8 cellular contexts compared by ENCODE assay signal in genomic region chr1:226739696-226740065, GRCh38. TPM values are rescaled to one million over a fixed set of nuclear protein-coding genes. Genes with fewer than 3 reads are reported as not detected.
DNase-seq lines count a peak whose midpoint lies in the region; ATAC-seq and TF ChIP-seq lines count a peak whose summit lies in the region.

No MANE protein-coding gene starts in this region.

- TF ChIP-seq CTCF in Caco-2 (IDR thresholded peaks at IDR 0.05; ENCODE audit: insufficient read depth in 1 of 2, low read depth in 1 of 2, low read length in 1 of 2, severe bottlenecking in 1 of 2, unreplicated experiment in 1 of 2) (no peak), LNCaP clone FGC (IDR thresholded peaks at IDR 0.05; ENCODE audit: control insufficient read depth, extremely low read depth, insufficient read depth) (no peak), dorsolateral prefrontal cortex (IDR thresholded peaks at IDR 0.05 in 54 of 56, conservative IDR thresholded peaks at IDR 0.05 in 2 of 56; ENCODE audit: low read depth in 1 of 56, partially characterized antibody in 56 of 56) (no peak), osteoblast (IDR thresholded peaks at IDR 0.05; ENCODE audit: extremely low read depth, low read depth, low read length) (no peak)

- H3K36me3 Mint-ChIP-seq in Caco-2 (ENCODE audit: insufficient read depth, unreplicated experiment): no peaks in the 10 kb centered on the region

- H3K36me3 ChIP-seq in Caco-2 (ENCODE audit: control insufficient read depth, insufficient read depth, low read length) (no peaks in the 10 kb centered on the region), osteoblast (ENCODE audit: insufficient read depth, low read length) (no peaks in the 10 kb centered on the region)

- no peaks in the 10 kb centered on the region for H3K4me1 Mint-ChIP-seq in Caco-2 (ENCODE audit: low read depth, unreplicated experiment)

- peak overlapping the region; percentile 84 for H3K4me3 Mint-ChIP-seq in Caco-2 (ENCODE audit: unreplicated experiment)

- no peaks in the 10 kb centered on the region for H3K27me3 Mint-ChIP-seq in Caco-2 (ENCODE audit: insufficient read depth, unreplicated experiment)

- H3K4me3 ChIP-seq in Caco-2 (ENCODE audit: low read depth, low read length) (peak overlapping the region; percentile 61), LNCaP clone FGC (ENCODE audit: low read depth, low read length) (peak overlapping the region; percentile 67), dorsolateral prefrontal cortex (peak overlapping the region in 55 of 59 donors; percentile 62 to 97 (median 89)), osteoblast (ENCODE audit: insufficient read depth, low read length) (peak overlapping the region; percentile 80)

- H2AFZ ChIP-seq in osteoblast (ENCODE audit: low read length): peak overlapping the region; percentile 69

- no peak for DNase-seq in Caco-2
- DNase-seq in LNCaP clone FGC (ENCODE audit: low read depth): no peak
- no peak for DNase-seq in dorsolateral prefrontal cortex
- DNase-seq in osteoblast (ENCODE audit: insufficient read length, low spot score, missing footprints): no peak
- DNase-seq in NCI-H2107 treated with DMSO at 0.1 percent for 48 hours (lab: John Stamatoyannopoulos, UW; ENCODE audit: unreplicated experiment): no peak
- DNase-seq in activated gamma-delta T cell (lab: John Stamatoyannopoulos, UW): no peak

- H3K27me3 ChIP-seq in Caco-2 (replicated peaks; ENCODE audit: control insufficient read depth, insufficient read depth, low read length) (no peaks in the 10 kb centered on the region), dorsolateral prefrontal cortex (no peaks in the 10 kb centered on the region), osteoblast (ENCODE audit: insufficient read depth, low read length) (peaks cover 4% of the 10 kb centered on the region)

- H3K27ac ChIP-seq in dorsolateral prefrontal cortex (peak overlapping the region in 55 of 59 donors; percentile 33 to 100 (median 98)), osteoblast (ENCODE audit: low read depth, low read length) (no peak overlapping the region)

- BruUV-seq in Caco-2 (replicated peaks; lab: Mats Ljungman, UMichigan): no TSS peak

- no peak overlapping the region for H3K27ac Mint-ChIP-seq in Caco-2 (ENCODE audit: unreplicated experiment)

- ATAC-seq in GM21526 (IDR thresholded peaks at IDR 0.05; ENCODE audit: low FRiP score, unreplicated experiment): no peak
- no peak for ATAC-seq in GM19023 (IDR thresholded peaks at IDR 0.05; ENCODE audit: unreplicated experiment)

- peaks cover 7% of the 10 kb centered on the region; the same call in 1 of the 2 replicates for H3K9me3 ChIP-seq in Caco-2
- no peaks in the 10 kb centered on the region for H3K9me3 ChIP-seq in osteoblast (ENCODE audit: low read depth, low read length)

- H3K9me3 Mint-ChIP-seq in Caco-2 (ENCODE audit: unreplicated experiment): no peaks in the 10 kb centered on the region

- peaks cover 3% of the 10 kb centered on the region; the same call in 1 of the 2 replicates for H3K4me1 ChIP-seq in Caco-2
- H3K4me1 ChIP-seq in osteoblast (ENCODE audit: insufficient read depth, low read length): peaks cover 3% of the 10 kb centered on the region

- intact Hi-C loops in Caco-2 (cut with micrococcal nuclease; ENCODE audit: unreplicated experiment): loop anchor here (5.0 kb wide), 1 partner anchor 88 kb away; no protein-coding TSS in a partner anchor
- intact Hi-C loops in dorsolateral prefrontal cortex (cut with DNase I): loop anchor here (1.0 to 10.0 kb wide), 8 partner anchors 37 to 332 kb away; partner anchors contain the start of genes PARP1 (in 1 of the 2) and STUM (in 1 of the 2)

- H4K20me1 ChIP-seq in osteoblast (ENCODE audit: insufficient read depth, low read length): no peaks in the 10 kb centered on the region

- H3K79me2 ChIP-seq in osteoblast (ENCODE audit: insufficient read depth, low read length): no peaks in the 10 kb centered on the region

- CTCF ChIA-PET in Caco-2 (lab: Charles Lee): no interaction called here

- POLR2A ChIA-PET in Caco-2 (lab: Charles Lee): no interaction called here

- peak overlapping the region; percentile 96 for H3K4me2 ChIP-seq in osteoblast (ENCODE audit: insufficient read depth, low read length)

RNA-seq across cellular contexts. Expression of gene ITPKB, which starts 0.6 kb away (rescaled TPM):
- 4.4 and 5.2 TPM in 2 replicates for total RNA-seq in Caco-2 (2022)
- total RNA-seq in dorsolateral prefrontal cortex: 100 to 1,000 TPM in 108 of 120 experiments, 10 to 100 TPM in 12; 68.5 to 431 (median 142) TPM
- total RNA-seq in osteoblast: 6.2 and 7.1 TPM in 2 replicates
